ENCODE assay signal across 1 cellular context in the genomic region with DNA sequence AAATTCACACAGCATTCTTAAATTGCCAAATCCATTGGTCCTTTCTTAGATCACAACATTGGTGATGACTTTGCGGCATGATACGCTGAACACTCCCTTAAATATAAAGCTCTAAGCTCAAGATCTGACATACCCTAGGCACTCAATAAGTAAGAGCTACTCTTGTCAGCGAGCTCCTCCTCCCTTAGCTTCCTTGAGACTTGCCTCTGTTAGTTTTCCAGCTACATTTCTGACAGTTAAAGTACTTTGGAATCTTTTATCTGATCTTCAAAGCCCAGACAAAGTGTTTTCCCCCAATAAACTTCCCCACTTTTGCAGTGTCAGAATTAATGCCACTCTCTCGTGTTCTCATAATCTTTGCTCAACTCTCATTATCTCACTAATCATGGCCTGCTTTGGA.
TF ChIP-seq lines count a peak whose summit lies in the region.

No MANE protein-coding gene starts in this region.

TF ChIP-seq in GM23338, 12 proteins besides CTCF, POLR2A, EP300 and RAD21 (continued from another document):
- TF ChIP-seq, protein P1, sequence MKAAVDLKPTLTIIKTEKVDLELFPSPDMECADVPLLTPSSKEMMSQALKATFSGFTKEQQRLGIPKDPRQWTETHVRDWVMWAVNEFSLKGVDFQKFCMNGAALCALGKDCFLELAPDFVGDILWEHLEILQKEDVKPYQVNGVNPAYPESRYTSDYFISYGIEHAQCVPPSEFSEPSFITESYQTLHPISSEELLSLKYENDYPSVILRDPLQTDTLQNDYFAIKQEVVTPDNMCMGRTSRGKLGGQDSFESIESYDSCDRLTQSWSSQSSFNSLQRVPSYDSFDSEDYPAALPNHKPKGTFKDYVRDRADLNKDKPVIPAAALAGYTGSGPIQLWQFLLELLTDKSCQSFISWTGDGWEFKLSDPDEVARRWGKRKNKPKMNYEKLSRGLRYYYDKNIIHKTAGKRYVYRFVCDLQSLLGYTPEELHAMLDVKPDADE (IDR thresholded peaks at IDR 0.05), result no peak
- no peak for TF ChIP-seq EZH2phosphoT487 (IDR thresholded peaks at IDR 0.05; ENCODE audit: unreplicated experiment)
- TF ChIP-seq, protein P2, sequence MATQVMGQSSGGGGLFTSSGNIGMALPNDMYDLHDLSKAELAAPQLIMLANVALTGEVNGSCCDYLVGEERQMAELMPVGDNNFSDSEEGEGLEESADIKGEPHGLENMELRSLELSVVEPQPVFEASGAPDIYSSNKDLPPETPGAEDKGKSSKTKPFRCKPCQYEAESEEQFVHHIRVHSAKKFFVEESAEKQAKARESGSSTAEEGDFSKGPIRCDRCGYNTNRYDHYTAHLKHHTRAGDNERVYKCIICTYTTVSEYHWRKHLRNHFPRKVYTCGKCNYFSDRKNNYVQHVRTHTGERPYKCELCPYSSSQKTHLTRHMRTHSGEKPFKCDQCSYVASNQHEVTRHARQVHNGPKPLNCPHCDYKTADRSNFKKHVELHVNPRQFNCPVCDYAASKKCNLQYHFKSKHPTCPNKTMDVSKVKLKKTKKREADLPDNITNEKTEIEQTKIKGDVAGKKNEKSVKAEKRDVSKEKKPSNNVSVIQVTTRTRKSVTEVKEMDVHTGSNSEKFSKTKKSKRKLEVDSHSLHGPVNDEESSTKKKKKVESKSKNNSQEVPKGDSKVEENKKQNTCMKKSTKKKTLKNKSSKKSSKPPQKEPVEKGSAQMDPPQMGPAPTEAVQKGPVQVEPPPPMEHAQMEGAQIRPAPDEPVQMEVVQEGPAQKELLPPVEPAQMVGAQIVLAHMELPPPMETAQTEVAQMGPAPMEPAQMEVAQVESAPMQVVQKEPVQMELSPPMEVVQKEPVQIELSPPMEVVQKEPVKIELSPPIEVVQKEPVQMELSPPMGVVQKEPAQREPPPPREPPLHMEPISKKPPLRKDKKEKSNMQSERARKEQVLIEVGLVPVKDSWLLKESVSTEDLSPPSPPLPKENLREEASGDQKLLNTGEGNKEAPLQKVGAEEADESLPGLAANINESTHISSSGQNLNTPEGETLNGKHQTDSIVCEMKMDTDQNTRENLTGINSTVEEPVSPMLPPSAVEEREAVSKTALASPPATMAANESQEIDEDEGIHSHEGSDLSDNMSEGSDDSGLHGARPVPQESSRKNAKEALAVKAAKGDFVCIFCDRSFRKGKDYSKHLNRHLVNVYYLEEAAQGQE (IDR thresholded peaks at IDR 0.05; ENCODE audit: unreplicated experiment), result no peak
- TF ChIP-seq, protein P3, sequence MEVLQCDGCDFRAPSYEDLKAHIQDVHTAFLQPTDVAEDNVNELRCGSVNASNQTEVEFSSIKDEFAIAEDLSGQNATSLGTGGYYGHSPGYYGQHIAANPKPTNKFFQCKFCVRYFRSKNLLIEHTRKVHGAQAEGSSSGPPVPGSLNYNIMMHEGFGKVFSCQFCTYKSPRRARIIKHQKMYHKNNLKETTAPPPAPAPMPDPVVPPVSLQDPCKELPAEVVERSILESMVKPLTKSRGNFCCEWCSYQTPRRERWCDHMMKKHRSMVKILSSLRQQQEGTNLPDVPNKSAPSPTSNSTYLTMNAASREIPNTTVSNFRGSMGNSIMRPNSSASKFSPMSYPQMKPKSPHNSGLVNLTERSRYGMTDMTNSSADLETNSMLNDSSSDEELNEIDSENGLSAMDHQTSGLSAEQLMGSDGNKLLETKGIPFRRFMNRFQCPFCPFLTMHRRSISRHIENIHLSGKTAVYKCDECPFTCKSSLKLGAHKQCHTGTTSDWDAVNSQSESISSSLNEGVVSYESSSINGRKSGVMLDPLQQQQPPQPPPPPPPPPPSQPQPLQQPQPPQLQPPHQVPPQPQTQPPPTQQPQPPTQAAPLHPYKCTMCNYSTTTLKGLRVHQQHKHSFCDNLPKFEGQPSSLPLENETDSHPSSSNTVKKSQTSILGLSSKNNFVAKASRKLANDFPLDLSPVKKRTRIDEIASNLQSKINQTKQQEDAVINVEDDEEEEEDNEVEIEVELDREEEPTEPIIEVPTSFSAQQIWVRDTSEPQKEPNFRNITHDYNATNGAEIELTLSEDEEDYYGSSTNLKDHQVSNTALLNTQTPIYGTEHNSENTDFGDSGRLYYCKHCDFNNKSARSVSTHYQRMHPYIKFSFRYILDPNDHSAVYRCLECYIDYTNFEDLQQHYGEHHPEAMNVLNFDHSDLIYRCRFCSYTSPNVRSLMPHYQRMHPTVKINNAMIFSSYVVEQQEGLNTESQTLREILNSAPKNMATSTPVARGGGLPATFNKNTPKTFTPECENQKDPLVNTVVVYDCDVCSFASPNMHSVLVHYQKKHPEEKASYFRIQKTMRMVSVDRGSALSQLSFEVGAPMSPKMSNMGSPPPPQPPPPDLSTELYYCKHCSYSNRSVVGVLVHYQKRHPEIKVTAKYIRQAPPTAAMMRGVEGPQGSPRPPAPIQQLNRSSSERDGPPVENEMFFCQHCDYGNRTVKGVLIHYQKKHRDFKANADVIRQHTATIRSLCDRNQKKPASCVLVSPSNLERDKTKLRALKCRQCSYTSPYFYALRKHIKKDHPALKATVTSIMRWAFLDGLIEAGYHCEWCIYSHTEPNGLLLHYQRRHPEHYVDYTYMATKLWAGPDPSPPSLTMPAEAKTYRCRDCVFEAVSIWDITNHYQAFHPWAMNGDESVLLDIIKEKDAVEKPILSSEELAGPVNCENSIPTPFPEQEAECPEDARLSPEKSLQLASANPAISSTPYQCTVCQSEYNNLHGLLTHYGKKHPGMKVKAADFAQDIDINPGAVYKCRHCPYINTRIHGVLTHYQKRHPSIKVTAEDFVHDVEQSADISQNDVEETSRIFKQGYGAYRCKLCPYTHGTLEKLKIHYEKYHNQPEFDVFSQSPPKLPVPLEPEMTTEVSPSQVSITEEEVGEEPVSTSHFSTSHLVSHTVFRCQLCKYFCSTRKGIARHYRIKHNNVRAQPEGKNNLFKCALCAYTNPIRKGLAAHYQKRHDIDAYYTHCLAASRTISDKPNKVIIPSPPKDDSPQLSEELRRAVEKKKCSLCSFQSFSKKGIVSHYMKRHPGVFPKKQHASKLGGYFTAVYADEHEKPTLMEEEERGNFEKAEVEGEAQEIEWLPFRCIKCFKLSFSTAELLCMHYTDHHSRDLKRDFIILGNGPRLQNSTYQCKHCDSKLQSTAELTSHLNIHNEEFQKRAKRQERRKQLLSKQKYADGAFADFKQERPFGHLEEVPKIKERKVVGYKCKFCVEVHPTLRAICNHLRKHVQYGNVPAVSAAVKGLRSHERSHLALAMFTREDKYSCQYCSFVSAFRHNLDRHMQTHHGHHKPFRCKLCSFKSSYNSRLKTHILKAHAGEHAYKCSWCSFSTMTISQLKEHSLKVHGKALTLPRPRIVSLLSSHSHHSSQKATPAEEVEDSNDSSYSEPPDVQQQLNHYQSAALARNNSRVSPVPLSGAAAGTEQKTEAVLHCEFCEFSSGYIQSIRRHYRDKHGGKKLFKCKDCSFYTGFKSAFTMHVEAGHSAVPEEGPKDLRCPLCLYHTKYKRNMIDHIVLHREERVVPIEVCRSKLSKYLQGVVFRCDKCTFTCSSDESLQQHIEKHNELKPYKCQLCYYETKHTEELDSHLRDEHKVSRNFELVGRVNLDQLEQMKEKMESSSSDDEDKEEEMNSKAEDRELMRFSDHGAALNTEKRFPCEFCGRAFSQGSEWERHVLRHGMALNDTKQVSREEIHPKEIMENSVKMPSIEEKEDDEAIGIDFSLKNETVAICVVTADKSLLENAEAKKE (CRISPR knock-in tag; IDR thresholded peaks at IDR 0.05), result no peak
